1 cellular context compared by ENCODE assay signal in genomic region chr5:136439367-136439766, GRCh38.
TF ChIP-seq lines count a peak whose summit lies in the region.

No MANE protein-coding gene starts in this region.

TF ChIP-seq in K562, 482 proteins besides CTCF, POLR2A, EP300 and RAD21 (continued from another document):
- TF ChIP-seq, protein P1, sequence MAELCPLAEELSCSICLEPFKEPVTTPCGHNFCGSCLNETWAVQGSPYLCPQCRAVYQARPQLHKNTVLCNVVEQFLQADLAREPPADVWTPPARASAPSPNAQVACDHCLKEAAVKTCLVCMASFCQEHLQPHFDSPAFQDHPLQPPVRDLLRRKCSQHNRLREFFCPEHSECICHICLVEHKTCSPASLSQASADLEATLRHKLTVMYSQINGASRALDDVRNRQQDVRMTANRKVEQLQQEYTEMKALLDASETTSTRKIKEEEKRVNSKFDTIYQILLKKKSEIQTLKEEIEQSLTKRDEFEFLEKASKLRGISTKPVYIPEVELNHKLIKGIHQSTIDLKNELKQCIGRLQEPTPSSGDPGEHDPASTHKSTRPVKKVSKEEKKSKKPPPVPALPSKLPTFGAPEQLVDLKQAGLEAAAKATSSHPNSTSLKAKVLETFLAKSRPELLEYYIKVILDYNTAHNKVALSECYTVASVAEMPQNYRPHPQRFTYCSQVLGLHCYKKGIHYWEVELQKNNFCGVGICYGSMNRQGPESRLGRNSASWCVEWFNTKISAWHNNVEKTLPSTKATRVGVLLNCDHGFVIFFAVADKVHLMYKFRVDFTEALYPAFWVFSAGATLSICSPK (IDR thresholded peaks at IDR 0.05; ENCODE audit: borderline replicate concordance), result no peak
- no peak for TF ChIP-seq CBX5 (IDR thresholded peaks at IDR 0.05; ENCODE audit: borderline replicate concordance, low read depth)
- no peak for TF ChIP-seq SREBF2 (CRISPR knock-in tag; IDR thresholded peaks at IDR 0.05)
- no peak for TF ChIP-seq NFIC (IDR thresholded peaks at IDR 0.05)
- TF ChIP-seq ZBTB8A (IDR thresholded peaks at IDR 0.05; ENCODE audit: partially characterized antibody), result no peak
- no peak for TF ChIP-seq SPI1 (IDR thresholded peaks at IDR 0.05; ENCODE audit: borderline replicate concordance, low read depth, low read length)
- TF ChIP-seq SMC3 (conservative IDR thresholded peaks at IDR 0.05; ENCODE audit: insufficient read depth, low read depth, low read length), result no peak
- TF ChIP-seq, protein P2, sequence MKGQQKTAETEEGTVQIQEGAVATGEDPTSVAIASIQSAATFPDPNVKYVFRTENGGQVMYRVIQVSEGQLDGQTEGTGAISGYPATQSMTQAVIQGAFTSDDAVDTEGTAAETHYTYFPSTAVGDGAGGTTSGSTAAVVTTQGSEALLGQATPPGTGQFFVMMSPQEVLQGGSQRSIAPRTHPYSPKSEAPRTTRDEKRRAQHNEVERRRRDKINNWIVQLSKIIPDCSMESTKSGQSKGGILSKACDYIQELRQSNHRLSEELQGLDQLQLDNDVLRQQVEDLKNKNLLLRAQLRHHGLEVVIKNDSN (CRISPR knock-in tag; IDR thresholded peaks at IDR 0.05), result no peak
- TF ChIP-seq AFF4 (CRISPR knock-in tag; IDR thresholded peaks at IDR 0.05), result no peak
- TF ChIP-seq MAFG (tag; conservative IDR thresholded peaks at IDR 0.05), result peak; percentile 86
- TF ChIP-seq MYBL2 (IDR thresholded peaks at IDR 0.05; ENCODE audit: low read depth), result no peak
- no peak for TF ChIP-seq MYBL2 (CRISPR knock-in tag; IDR thresholded peaks at IDR 0.05; ENCODE audit: borderline replicate concordance)
- no peak for TF ChIP-seq SRSF3 (IDR thresholded peaks at IDR 0.05; ENCODE audit: insufficient read depth, low read length)
- no peak for TF ChIP-seq CTBP1 (IDR thresholded peaks at IDR 0.05; ENCODE audit: borderline replicate concordance)
- TF ChIP-seq PTRF (tag; IDR thresholded peaks at IDR 0.05), result no peak
- TF ChIP-seq ZSCAN29 (IDR thresholded peaks at IDR 0.05), result no peak
- no peak for TF ChIP-seq TCF7 (IDR thresholded peaks at IDR 0.05; ENCODE audit: borderline replicate concordance)
- peak; percentile 78 for TF ChIP-seq C11orf30 (IDR thresholded peaks at IDR 0.05; ENCODE audit: low read depth)
- TF ChIP-seq GATAD2A (IDR thresholded peaks at IDR 0.05), result no peak
- TF ChIP-seq, protein P3, sequence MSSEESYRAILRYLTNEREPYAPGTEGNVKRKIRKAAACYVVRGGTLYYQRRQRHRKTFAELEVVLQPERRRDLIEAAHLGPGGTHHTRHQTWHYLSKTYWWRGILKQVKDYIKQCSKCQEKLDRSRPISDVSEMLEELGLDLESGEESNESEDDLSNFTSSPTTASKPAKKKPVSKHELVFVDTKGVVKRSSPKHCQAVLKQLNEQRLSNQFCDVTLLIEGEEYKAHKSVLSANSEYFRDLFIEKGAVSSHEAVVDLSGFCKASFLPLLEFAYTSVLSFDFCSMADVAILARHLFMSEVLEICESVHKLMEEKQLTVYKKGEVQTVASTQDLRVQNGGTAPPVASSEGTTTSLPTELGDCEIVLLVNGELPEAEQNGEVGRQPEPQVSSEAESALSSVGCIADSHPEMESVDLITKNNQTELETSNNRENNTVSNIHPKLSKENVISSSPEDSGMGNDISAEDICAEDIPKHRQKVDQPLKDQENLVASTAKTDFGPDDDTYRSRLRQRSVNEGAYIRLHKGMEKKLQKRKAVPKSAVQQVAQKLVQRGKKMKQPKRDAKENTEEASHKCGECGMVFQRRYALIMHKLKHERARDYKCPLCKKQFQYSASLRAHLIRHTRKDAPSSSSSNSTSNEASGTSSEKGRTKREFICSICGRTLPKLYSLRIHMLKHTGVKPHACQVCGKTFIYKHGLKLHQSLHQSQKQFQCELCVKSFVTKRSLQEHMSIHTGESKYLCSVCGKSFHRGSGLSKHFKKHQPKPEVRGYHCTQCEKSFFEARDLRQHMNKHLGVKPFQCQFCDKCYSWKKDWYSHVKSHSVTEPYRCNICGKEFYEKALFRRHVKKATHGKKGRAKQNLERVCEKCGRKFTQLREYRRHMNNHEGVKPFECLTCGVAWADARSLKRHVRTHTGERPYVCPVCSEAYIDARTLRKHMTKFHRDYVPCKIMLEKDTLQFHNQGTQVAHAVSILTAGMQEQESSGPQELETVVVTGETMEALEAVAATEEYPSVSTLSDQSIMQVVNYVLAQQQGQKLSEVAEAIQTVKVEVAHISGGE (CRISPR knock-in tag; IDR thresholded peaks at IDR 0.05), result no peak
- TF ChIP-seq NFE2 (IDR thresholded peaks at IDR 0.05; ENCODE audit: low read depth), result peak; percentile 85
- TF ChIP-seq HLTF (IDR thresholded peaks at IDR 0.05), result no peak
- TF ChIP-seq MED1 (CRISPR knock-in tag; IDR thresholded peaks at IDR 0.05; ENCODE audit: borderline replicate concordance), result no peak
- TF ChIP-seq THRB (CRISPR knock-in tag; conservative IDR thresholded peaks at IDR 0.05), result no peak
- TF ChIP-seq ZNF316 (IDR thresholded peaks at IDR 0.05), result peak; percentile 74
- TF ChIP-seq, protein P4, sequence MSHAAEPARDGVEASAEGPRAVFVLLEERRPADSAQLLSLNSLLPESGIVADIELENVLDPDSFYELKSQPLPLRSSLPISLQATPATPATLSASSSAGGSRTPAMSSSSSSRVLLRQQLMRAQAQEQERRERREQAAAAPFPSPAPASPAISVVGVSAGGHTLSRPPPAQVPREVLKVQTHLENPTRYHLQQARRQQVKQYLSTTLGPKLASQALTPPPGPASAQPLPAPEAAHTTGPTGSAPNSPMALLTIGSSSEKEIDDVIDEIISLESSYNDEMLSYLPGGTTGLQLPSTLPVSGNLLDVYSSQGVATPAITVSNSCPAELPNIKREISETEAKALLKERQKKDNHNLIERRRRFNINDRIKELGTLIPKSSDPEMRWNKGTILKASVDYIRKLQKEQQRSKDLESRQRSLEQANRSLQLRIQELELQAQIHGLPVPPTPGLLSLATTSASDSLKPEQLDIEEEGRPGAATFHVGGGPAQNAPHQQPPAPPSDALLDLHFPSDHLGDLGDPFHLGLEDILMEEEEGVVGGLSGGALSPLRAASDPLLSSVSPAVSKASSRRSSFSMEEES (CRISPR knock-in tag; IDR thresholded peaks at IDR 0.05), result no peak
- TF ChIP-seq GMEB1 (CRISPR knock-in tag; IDR thresholded peaks at IDR 0.05), result no peak
- no peak for TF ChIP-seq FOXJ3 (CRISPR knock-in tag; IDR thresholded peaks at IDR 0.05)
- no peak for TF ChIP-seq ZNF212 (CRISPR knock-in tag; IDR thresholded peaks at IDR 0.05)
- TF ChIP-seq MAFF (IDR thresholded peaks at IDR 0.05; ENCODE audit: low read length), result peak; percentile 65; the same call in 1 of the 2 replicates
- no peak for TF ChIP-seq SMAD2 (IDR thresholded peaks at IDR 0.05; ENCODE audit: low read depth, low read length)
